13 cellular contexts compared by ENCODE assay signal in genomic region chr16:67190448-67191399, GRCh38. TPM values are rescaled to one million over a fixed set of nuclear protein-coding genes. Genes with fewer than 3 reads are reported as not detected.
A peak's percentile ranks its signal among the peaks of the same experiment; 100 is the strongest.
DNase-seq lines count a peak whose midpoint lies in the region; ATAC-seq and TF ChIP-seq lines count a peak whose summit lies in the region.
"Had no signal": no experiment of that assay in that cellular context is flagged by ENCODE, and none has a peak within 500 bp of the region (broad histone marks: within the 10 kb centered on the region; RNA-seq: fewer than 3 reads in every experiment).

No MANE protein-coding gene starts in this region.

- H3K27ac Mint-ChIP-seq in stimulated activated naive CD8-positive, alpha-beta T cell treated with anti-CD3 and anti-CD28 coated beads, Interleukin-15, Interleukin-2, amounts not matched to agents 100 ng/mL and 50 ng/mL, for 24 hours, result peak overlapping the region; percentile 78
- H3K27ac Mint-ChIP-seq in glutamatergic neuron (ENCODE audit: unreplicated experiment), result no peak overlapping the region

- H3K9me2 ChIP-seq in SU-DHL-6 (replicated peaks; ENCODE audit: insufficient read depth, low read length), result no peaks in the 10 kb centered on the region

- no peaks in the 10 kb centered on the region for H3K27me3 ChIP-seq in SU-DHL-6 (ENCODE audit: low read length)
- H3K27me3 ChIP-seq: breast epithelium had no signal

- H3K4me3 Mint-ChIP-seq in stimulated activated naive CD8-positive, alpha-beta T cell treated with anti-CD3 and anti-CD28 coated beads, Interleukin-15, Interleukin-2, amounts not matched to agents 100 ng/mL and 50 ng/mL, for 24 hours, result peak overlapping the region; percentile 93
- H3K4me3 Mint-ChIP-seq in glutamatergic neuron (ENCODE audit: unreplicated experiment), result peak overlapping the region; percentile 84

- peaks cover 27% of the 10 kb centered on the region for H3K36me3 Mint-ChIP-seq in stimulated activated naive CD8-positive, alpha-beta T cell treated with anti-CD3 and anti-CD28 coated beads, Interleukin-15, Interleukin-2, amounts not matched to agents 100 ng/mL and 50 ng/mL, for 24 hours (ENCODE audit: low read depth)
- no peaks in the 10 kb centered on the region for H3K36me3 Mint-ChIP-seq in glutamatergic neuron (ENCODE audit: unreplicated experiment)

- no peaks in the 10 kb centered on the region for H4K20me1 ChIP-seq in SU-DHL-6 (ENCODE audit: low read depth, low read length)

- H2AFZ ChIP-seq in SU-DHL-6 (ENCODE audit: low read depth, low read length, severe bottlenecking), result peak overlapping the region; percentile 66

- no peaks in the 10 kb centered on the region for H3K9me3 ChIP-seq in SU-DHL-6 (ENCODE audit: insufficient read depth, low read length)
- H3K9me3 ChIP-seq: breast epithelium, prostate gland, thoracic aorta had no signal

- no peaks in the 10 kb centered on the region for H3K9me3 Mint-ChIP-seq in stimulated activated naive CD8-positive, alpha-beta T cell treated with anti-CD3 and anti-CD28 coated beads, Interleukin-15, Interleukin-2, amounts not matched to agents 100 ng/mL and 50 ng/mL, for 24 hours
- H3K9me3 Mint-ChIP-seq in glutamatergic neuron (ENCODE audit: unreplicated experiment), result peaks cover 10% of the 10 kb centered on the region

- no peak overlapping the region for H3K4me2 ChIP-seq in SU-DHL-6 (ENCODE audit: low read depth, low read length, poor library complexity, severe bottlenecking)

- no peaks in the 10 kb centered on the region for H3K36me3 ChIP-seq in SU-DHL-6 (ENCODE audit: low read length)
- H3K36me3 ChIP-seq: breast epithelium had no signal

- peaks cover 37% of the 10 kb centered on the region for H3K4me1 Mint-ChIP-seq in stimulated activated naive CD8-positive, alpha-beta T cell treated with anti-CD3 and anti-CD28 coated beads, Interleukin-15, Interleukin-2, amounts not matched to agents 100 ng/mL and 50 ng/mL, for 24 hours (ENCODE audit: low read depth)
- peaks cover 12% of the 10 kb centered on the region for H3K4me1 Mint-ChIP-seq in glutamatergic neuron (ENCODE audit: low read depth, unreplicated experiment)

- no peak for ATAC-seq in stimulated activated naive CD8-positive, alpha-beta T cell treated with anti-CD3 and anti-CD28 coated beads, Interleukin-15, Interleukin-2, amounts not matched to agents 100 U/mL and 50 U/mL, for 24 hours

- no peak for DNase-seq in stimulated activated naive CD8-positive, alpha-beta T cell treated with anti-CD3 and anti-CD28 coated beads, Interleukin-15, Interleukin-2, amounts not matched to agents 100 U/mL and 50 U/mL, for 24 hours
- no peak for DNase-seq in glutamatergic neuron
- no peak for DNase-seq in 8988T
- DNase-seq in glomerular visceral epithelial cell (ENCODE audit: extremely low spot score), result no peak
- no peak for DNase-seq in MV-4-11 (lab: John Stamatoyannopoulos, UW)
- no peak for DNase-seq in AG20443 (ENCODE audit: low spot score)
- DNase-seq: COR-L47, SW 1271 had no signal

- no peak overlapping the region for H3K27ac ChIP-seq in SU-DHL-6 (ENCODE audit: low read depth, low read length)
- H3K27ac ChIP-seq: breast epithelium, prostate gland, thoracic aorta had no signal

- TF ChIP-seq CTCF in SU-DHL-6 (IDR thresholded peaks at IDR 0.05; ENCODE audit: insufficient read depth, low read length, poor library complexity, severe bottlenecking), result no peak
- no peak for TF ChIP-seq CTCF in glutamatergic neuron (IDR thresholded peaks at IDR 0.05; ENCODE audit: partially characterized antibody, unreplicated experiment)

- no peaks in the 10 kb centered on the region for H3F3A ChIP-seq in SU-DHL-6 (ENCODE audit: insufficient read depth)

- no peak overlapping the region for H3K4me3 ChIP-seq in SU-DHL-6 (ENCODE audit: insufficient read depth, low read length, poor library complexity, severe bottlenecking)

- peaks cover 24% of the 10 kb centered on the region for H3K79me2 ChIP-seq in SU-DHL-6 (ENCODE audit: insufficient read depth, low read length)

- H3K27me3 Mint-ChIP-seq in stimulated activated naive CD8-positive, alpha-beta T cell treated with anti-CD3 and anti-CD28 coated beads, Interleukin-15, Interleukin-2, amounts not matched to agents 100 ng/mL and 50 ng/mL, for 24 hours, result peaks cover 4% of the 10 kb centered on the region
- H3K27me3 Mint-ChIP-seq in glutamatergic neuron (ENCODE audit: unreplicated experiment), result peaks cover 8% of the 10 kb centered on the region

- no peak overlapping the region for H3K9ac ChIP-seq in SU-DHL-6 (ENCODE audit: low read length)

RNA-seq across cellular contexts. Expression of gene EXOC3L1, which starts 0.8 kb away (rescaled TPM):
- total RNA-seq in glutamatergic neuron (ENCODE audit: unreplicated experiment), result 3.6 TPM

RNA-seq across cellular contexts. Expression of gene E2F4, which starts 1.2 kb away (rescaled TPM):
- 64.3 TPM for total RNA-seq in glutamatergic neuron (ENCODE audit: unreplicated experiment)

RNA-seq across cellular contexts. Expression of gene MATCAP1, which starts 7.0 kb away (rescaled TPM):
- 197 TPM for total RNA-seq in glutamatergic neuron (ENCODE audit: unreplicated experiment)

RNA-seq across cellular contexts. Expression of gene ELMO3, which starts 8.2 kb away (rescaled TPM):
- 2.1 TPM for total RNA-seq in glutamatergic neuron (ENCODE audit: unreplicated experiment)

RNA-seq across cellular contexts. Expression of gene NOL3, which starts 20.4 kb away (rescaled TPM):
- 8.8 TPM for total RNA-seq in glutamatergic neuron (ENCODE audit: unreplicated experiment)
